Comparison of ENCODE assay signal across 8 cellular contexts in the genomic region with DNA sequence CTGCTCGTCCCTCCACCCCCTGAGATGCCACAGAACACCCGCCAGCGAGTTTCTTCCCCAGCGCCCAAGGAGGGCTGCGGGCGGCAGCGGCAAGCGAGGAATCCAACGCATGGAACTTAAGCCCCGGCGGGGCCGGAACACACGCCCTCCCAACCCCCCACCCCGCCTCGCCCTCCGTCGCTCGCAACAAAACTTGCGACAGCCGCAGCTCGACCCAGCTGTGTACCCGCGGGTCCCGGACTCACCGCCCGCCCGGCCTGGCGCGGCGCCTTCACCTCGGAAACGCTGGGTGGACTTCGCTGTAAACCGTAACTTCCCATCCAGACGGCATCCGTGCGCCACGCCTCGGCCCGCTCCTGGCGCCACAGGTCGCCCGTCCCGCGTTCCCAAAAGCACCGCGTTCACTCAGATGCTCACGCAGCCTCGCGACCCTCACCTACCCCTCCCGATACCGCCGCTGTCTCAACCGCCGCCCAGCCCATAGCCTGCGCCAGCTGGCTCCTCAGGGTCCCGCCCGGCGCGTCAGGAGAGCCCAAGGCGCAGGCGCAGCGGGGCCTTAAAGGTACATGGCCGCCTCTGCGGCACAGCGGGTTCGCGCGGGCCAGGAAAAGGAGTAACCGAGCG. TPM values are rescaled to one million over a fixed set of nuclear protein-coding genes. Genes with fewer than 3 reads are reported as not detected.
DNase-seq lines count a peak whose midpoint lies in the region; ATAC-seq and TF ChIP-seq lines count a peak whose summit lies in the region.
"Not testable (repeated sequence)": the region's sequence is repeated elsewhere in the genome, so short reads cannot be mapped to it uniquely, and the experiment has no call there.

NBPF15 (minus strand) TSS at position 534 of the 624 bp plus-strand sequence. CDS start 21,666 bp downstream, outside the sequence.

- not testable (repeated sequence) for H2BK5ac ChIP-seq in mesenchymal stem cell (ENCODE audit: low read depth, low read length, poor library complexity, severe bottlenecking)

- not testable (repeated sequence) for H3K9me2 ChIP-seq in PC-3 (replicated peaks; ENCODE audit: low read length)

- in situ Hi-C loops in endometrial microvascular endothelial cells (cut with HindIII; ENCODE audit: inconsistent ontology term, low pct_unique_long_range_greater_than_20kb, low sequenced_read_pairs), result not testable (repeated sequence)

- not testable (repeated sequence) for H3K79me1 ChIP-seq in mesenchymal stem cell (replicated peaks; ENCODE audit: low read length, poor library complexity, severe bottlenecking)

- H3K14ac ChIP-seq in mesenchymal stem cell (ENCODE audit: low read length in 2 of 2), result peak within 1 kb of the TSS in 1 of 2 experiments; percentile 97

- not testable (repeated sequence) for H2BK120ac ChIP-seq in mesenchymal stem cell (ENCODE audit: low read depth, low read length)

- H3K4me3 ChIP-seq in BLaER1 treated with 17β-estradiol and CSF1 and Interleukin-3, amounts not matched to agents 10 nM and 100 nM, result peak within 1 kb of the TSS; percentile 57 to 75 (median 66)
- H3K4me3 ChIP-seq in PC-3 (ENCODE audit: low read length) (peak within 1 kb of the TSS; percentile 75), mesenchymal stem cell (ENCODE audit: insufficient read depth in 1 of 2, low read depth in 1 of 2, low read length in 2 of 2) (peak within 1 kb of the TSS; percentile 75 to 76)

- peak; percentile 62 for DNase-seq in PC-3
- peak; percentile 72 for DNase-seq in activated T-cell treated with anti-CD3 and anti-CD28 coated beads, Interleukin-2, amount 50 U/mL, for 1 hour
- DNase-seq in mesenchymal stem cell, result peak; percentile 60
- DNase-seq in stimulated activated CD4-positive, alpha-beta T cell treated with anti-CD3 and anti-CD28 coated beads, Interleukin-4, amount 100 ng/mL, for 4 hours, result peak; percentile 73

- H3K79me2 ChIP-seq in PC-3 (ENCODE audit: low read length), result peaks cover 21% of the 10 kb centered on the region

- H2AK5ac ChIP-seq in mesenchymal stem cell (ENCODE audit: low read length, severe bottlenecking), result not testable (repeated sequence)

- H3K4me2 ChIP-seq in BLaER1 treated with 17β-estradiol and CSF1 and Interleukin-3, amounts not matched to agents 10 nM and 100 nM, result peak within 1 kb of the TSS; percentile 52 to 67 (median 60); a peak in 19 of 22 replicates
- H3K4me2 ChIP-seq in PC-3 (ENCODE audit: low read length), result peak within 1 kb of the TSS; percentile 80
- H3K4me2 ChIP-seq in mesenchymal stem cell (ENCODE audit: low read length, poor library complexity, severe bottlenecking), result peak within 1 kb of the TSS; percentile 72

- not testable (repeated sequence) for TF ChIP-seq CTCF in PC-3 (conservative IDR thresholded peaks at IDR 0.05; ENCODE audit: low read depth, low read length)

- peak within 1 kb of the TSS in 1 of 2 experiments; percentile 93 for H3K18ac ChIP-seq in mesenchymal stem cell (ENCODE audit: low read depth in 1 of 2, low read length in 2 of 2)

- not testable (repeated sequence) for H3K9me3 ChIP-seq in BLaER1 treated with 17β-estradiol and CSF1 and Interleukin-3, amounts not matched to agents 10 nM and 100 nM (replicated peaks in 1 of 11); PC-3 (ENCODE audit: low read length); mesenchymal stem cell (ENCODE audit: control insufficient read depth, low read length)

- peak within 1 kb of the TSS in 1 of 2 experiments; percentile 40 for H3K23ac ChIP-seq in mesenchymal stem cell (ENCODE audit: low read length in 2 of 2)

- peak within 1 kb of the TSS; percentile 48 to 74 (median 69); a peak in 20 of 22 replicates for H3K9ac ChIP-seq in BLaER1 treated with 17β-estradiol and CSF1 and Interleukin-3, amounts not matched to agents 10 nM and 100 nM
- H3K9ac ChIP-seq in PC-3 (ENCODE audit: low read length) (peak within 1 kb of the TSS; percentile 64), mesenchymal stem cell (ENCODE audit: low read length) (peak within 1 kb of the TSS; percentile 64)

- not testable (repeated sequence) for BruUV-seq in PC-3 (replicated peaks; lab: Mats Ljungman, UMichigan)

- CTCF ChIA-PET in PC-3 (lab: Charles Lee), result not testable (repeated sequence)

- H4K20me1 ChIP-seq in BLaER1 treated with 17β-estradiol and CSF1 and Interleukin-3, amounts not matched to agents 10 nM and 100 nM; PC-3 (ENCODE audit: low read length): not testable (repeated sequence)

- not testable (repeated sequence) for H2BK15ac ChIP-seq in mesenchymal stem cell (ENCODE audit: low read depth, poor library complexity, severe bottlenecking)

- H3K27ac ChIP-seq in BLaER1 treated with 17β-estradiol and CSF1 and Interleukin-3, amounts not matched to agents 10 nM and 100 nM, result peak within 1 kb of the TSS in 5 of 11 experiments; percentile 18 to 54 (median 43); a peak in 8 of 22 replicates
- peak within 1 kb of the TSS; percentile 56 for H3K27ac ChIP-seq in PC-3 (ENCODE audit: low read length)
- H3K27ac ChIP-seq in mesenchymal stem cell (ENCODE audit: low read length, poor library complexity, severe bottlenecking), result not testable (repeated sequence)

- intact Hi-C loops in PC-3 (cut with micrococcal nuclease), result not testable (repeated sequence)

- H3F3A ChIP-seq in PC-3 (ENCODE audit: low read length, unreplicated experiment), result not testable (repeated sequence)

- 0% methylated on average over 8 of the region's 71 CpGs for WGBS in mesenchymal stem cell

- POLR2A ChIA-PET in PC-3 (lab: Charles Lee; ENCODE audit: unreplicated experiment), result not testable (repeated sequence)

- ATAC-seq in GM21360 (IDR thresholded peaks at IDR 0.05; ENCODE audit: unreplicated experiment) (peak; percentile 72), HG03520 (IDR thresholded peaks at IDR 0.05; ENCODE audit: unreplicated experiment) (peak; percentile 86), PC-3 (peak; percentile 95)

- H2AFZ ChIP-seq in PC-3 (ENCODE audit: low read length), result peak within 1 kb of the TSS; percentile 76
- peak within 1 kb of the TSS; percentile 82 for H2AFZ ChIP-seq in mesenchymal stem cell (ENCODE audit: low read depth, low read length)

- H3K36me3 ChIP-seq in BLaER1 treated with 17β-estradiol and CSF1 and Interleukin-3, amounts not matched to agents 10 nM and 100 nM; PC-3 (ENCODE audit: low read depth, low read length); mesenchymal stem cell (ENCODE audit: control insufficient read depth in 1 of 2, insufficient read depth in 2 of 2, low read depth in 1 of 2, low read length in 2 of 2): not testable (repeated sequence)

- H4K8ac ChIP-seq in mesenchymal stem cell (ENCODE audit: low read length), result not testable (repeated sequence)

- H3K4me1 ChIP-seq in BLaER1 treated with 17β-estradiol and CSF1 and Interleukin-3, amounts not matched to agents 10 nM and 100 nM; PC-3 (ENCODE audit: insufficient read depth, low read length); mesenchymal stem cell (ENCODE audit: control insufficient read depth, insufficient read depth, low read depth, low read length): not testable (repeated sequence)

- H3K27me3 ChIP-seq in BLaER1 treated with 17β-estradiol and CSF1 and Interleukin-3, amounts not matched to agents 10 nM and 100 nM; PC-3 (ENCODE audit: low read length); mesenchymal stem cell (ENCODE audit: control insufficient read depth in 1 of 2, insufficient read depth in 1 of 2, low read length in 2 of 2): not testable (repeated sequence)

- H2BK12ac ChIP-seq in mesenchymal stem cell (ENCODE audit: low read length in 2 of 2), result not testable (repeated sequence)

- H3K4ac ChIP-seq in mesenchymal stem cell (ENCODE audit: low read depth in 1 of 2, low read length in 2 of 2), result peak within 1 kb of the TSS in 1 of 2 experiments; percentile 41

- H4K91ac ChIP-seq in mesenchymal stem cell (ENCODE audit: low read length), result not testable (repeated sequence)

RNA-seq across cellular contexts. Expression of gene NBPF15, which starts in this region (rescaled TPM):
- total RNA-seq in PC-3 (2014; rRNA removed) (40.5 and 43.9 TPM in 2 replicates), endometrial microvascular endothelial cells (ENCODE audit: inconsistent ontology term) (21.0 TPM)
- polyA plus RNA-seq in mesenchymal stem cell (2013, experiment 1 of 2), result 26.9 TPM
- polyA plus RNA-seq in mesenchymal stem cell (2013, experiment 2 of 2), result 26.8 TPM
